27 cellular contexts compared by ENCODE assay signal in genomic region chr2:175838979-175839378, GRCh38.
"Had no signal": no experiment of that assay in that cellular context is flagged by ENCODE, and none has a peak within 500 bp of the region (broad histone marks: within the 10 kb centered on the region; RNA-seq: fewer than 3 reads in every experiment).

No MANE protein-coding gene starts in this region.

- H3K9me3 ChIP-seq: colonic mucosa, gastrocnemius medialis, heart left ventricle, left lung, suprapubic skin, transverse colon had no signal

- H3K4me1 ChIP-seq: colonic mucosa, left lung, parathyroid adenoma, suprapubic skin had no signal

- H2AFZ ChIP-seq: hepatocyte, neural progenitor cell, parathyroid adenoma had no signal

- H3K36me3 Mint-ChIP-seq: naive thymus-derived CD4-positive, alpha-beta T cell; neural progenitor cell had no signal

- H3K27ac Mint-ChIP-seq: dendritic cell treated with granulocyte-macrophage colony-stimulating factor and Interleukin-4, amounts not matched to agents 40 ng/mL and 50 ng/mL, for 4 days; endodermal cell; naive thymus-derived CD4-positive, alpha-beta T cell; neural progenitor cell; progenitor cell of endocrine pancreas; stimulated activated naive CD8-positive, alpha-beta T cell treated with anti-CD3 and anti-CD28 coated beads, Interleukin-15, amount 100 ng/mL, for 72 hours had no signal

- H3K4me1 Mint-ChIP-seq: endodermal cell; naive thymus-derived CD4-positive, alpha-beta T cell; stimulated activated naive CD8-positive, alpha-beta T cell treated with anti-CD3 and anti-CD28 coated beads, Interleukin-15, amount 100 ng/mL, for 72 hours had no signal

- H3K36me3 ChIP-seq: colonic mucosa, gastrocnemius medialis, heart left ventricle, left lung, neural progenitor cell, suprapubic skin, transverse colon had no signal

- H3K4me2 ChIP-seq: hepatocyte, neural progenitor cell, smooth muscle cell had no signal

- H3K9ac ChIP-seq: neural progenitor cell, parathyroid adenoma had no signal

- H3K9me3 Mint-ChIP-seq: dendritic cell treated with granulocyte-macrophage colony-stimulating factor and Interleukin-4, amounts not matched to agents 40 ng/mL and 50 ng/mL, for 4 days; stimulated activated naive CD8-positive, alpha-beta T cell treated with anti-CD3 and anti-CD28 coated beads, Interleukin-15, amount 100 ng/mL, for 72 hours had no signal

- H3K27me3 Mint-ChIP-seq: progenitor cell of endocrine pancreas had no signal

- ATAC-seq: gastrocnemius medialis; heart left ventricle; left cardiac atrium; left lung; naive thymus-derived CD4-positive, alpha-beta T cell; sciatic nerve; stimulated activated naive CD8-positive, alpha-beta T cell treated with anti-CD3 and anti-CD28 coated beads, Interleukin-15, amount 100 ng/mL, for 72 hours had no signal

- H3K27ac ChIP-seq: colonic mucosa, gastrocnemius medialis, heart left ventricle, hepatocyte, left lung, neural progenitor cell, parathyroid adenoma, suprapubic skin, transverse colon had no signal

- H3K79me2 ChIP-seq: hepatocyte, parathyroid adenoma had no signal

- H3K27me3 ChIP-seq: colonic mucosa, gastrocnemius medialis, heart left ventricle, hepatocyte, left lung, neural progenitor cell, suprapubic skin, transverse colon had no signal

- DNase-seq: colonic mucosa; effector CD8-positive, alpha-beta T cell; endodermal cell; erythroblast; gastrocnemius medialis; heart left ventricle; left cardiac atrium; left lung; mesendoderm; midbrain; naive thymus-derived CD4-positive, alpha-beta T cell; stimulated activated CD4-positive, alpha-beta T cell treated with anti-CD3 and anti-CD28 coated beads, Interleukin-12 subunit alpha, Interleukin-12 subunit beta, amount 100 ng/mL, for 4 hours; stimulated activated CD4-positive, alpha-beta T cell treated with anti-CD3 and anti-CD28 coated beads, Interleukin-1b, Interleukin-23, amount 100 ng/mL, for 48 hours; stimulated activated CD4-positive, alpha-beta T cell treated with anti-CD3 and anti-CD28 coated beads, Interleukin-4, amount 100 ng/mL, for 1 hour; stimulated activated CD8-positive, alpha-beta memory T cell treated with anti-CD3 and anti-CD28 coated beads, Interleukin-4, amount 100 ng/mL, for 48 hours; stimulated activated naive CD4-positive, alpha-beta T cell; stimulated activated naive CD8-positive, alpha-beta T cell treated with anti-CD3 and anti-CD28 coated beads, Interleukin-15, amount 100 ng/mL, for 72 hours; transverse colon had no signal

- H3K4me3 ChIP-seq: colonic mucosa, gastrocnemius medialis, heart left ventricle, hepatocyte, left lung, neural progenitor cell, smooth muscle cell, suprapubic skin, transverse colon had no signal

- H3K4me3 Mint-ChIP-seq: dendritic cell treated with granulocyte-macrophage colony-stimulating factor and Interleukin-4, amounts not matched to agents 40 ng/mL and 50 ng/mL, for 4 days; endodermal cell; naive thymus-derived CD4-positive, alpha-beta T cell; nephron; neural progenitor cell; stimulated activated naive CD8-positive, alpha-beta T cell treated with anti-CD3 and anti-CD28 coated beads, Interleukin-15, amount 100 ng/mL, for 72 hours had no signal
